ENCODE assay signal across 18 cellular contexts in the genomic region with DNA sequence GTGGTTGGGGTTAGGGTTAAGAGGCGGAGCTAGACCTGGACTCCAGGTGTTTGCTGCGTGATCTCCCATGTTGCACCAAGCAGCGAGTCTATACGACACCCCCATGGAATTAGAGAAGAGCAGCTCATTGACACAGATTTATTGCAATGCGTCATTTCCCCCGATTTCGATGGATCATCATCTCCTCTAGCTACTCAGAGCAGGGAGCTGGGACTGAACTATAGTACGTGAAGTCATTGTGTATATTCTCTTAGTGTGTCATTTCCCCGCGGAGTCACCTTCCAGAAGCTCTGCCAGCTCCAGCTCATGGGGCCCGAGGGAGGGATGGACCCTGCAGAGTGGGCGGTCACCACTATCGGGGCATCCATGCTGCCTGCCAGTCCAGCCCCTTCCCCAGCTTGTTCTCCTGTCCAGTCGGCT. TPM values are rescaled to one million over a fixed set of nuclear protein-coding genes. Genes with fewer than 3 reads are reported as not detected.
A peak's percentile ranks its signal among the peaks of the same experiment; 100 is the strongest.
DNase-seq lines count a peak whose midpoint lies in the region; ATAC-seq, FAIRE-seq and TF ChIP-seq lines count a peak whose summit lies in the region.
"Had no signal": no experiment of that assay in that cellular context is flagged by ENCODE, and none has a peak within 500 bp of the region (broad histone marks: within the 10 kb centered on the region; RNA-seq: fewer than 3 reads in every experiment).

No MANE protein-coding gene starts in this region.

- no peaks in the 10 kb centered on the region for H3K36me3 ChIP-seq in small intestine (ENCODE audit: control insufficient read depth in 2 of 2, insufficient read depth in 2 of 2, low read length in 2 of 2)
- H3K36me3 ChIP-seq: left lung had no signal

- no peak for TF ChIP-seq CTCF in chondrocyte (IDR thresholded peaks at IDR 0.05)

- ATAC-seq in GM18517 (IDR thresholded peaks at IDR 0.05; ENCODE audit: unreplicated experiment) (no peak), SK-N-SH treated with all-trans-retinoic acid at 6 μM for 48 hours (no peak)
- ATAC-seq: left lung had no signal

- FAIRE-seq in small intestine (lab: Jason Lieb, UNC) = no peak

- H3K36me3 Mint-ChIP-seq in chondrocyte (ENCODE audit: low read depth) = no peaks in the 10 kb centered on the region
- H3K36me3 Mint-ChIP-seq: naive B cell had no signal

- H3K9me3 Mint-ChIP-seq in chondrocyte (ENCODE audit: low read depth) = no peaks in the 10 kb centered on the region
- H3K9me3 Mint-ChIP-seq: activated T-helper 1 cell treated with anti-CD3 and anti-CD28 coated beads, Interleukin-12 subunit alpha, Interleukin-12 subunit beta, Interleukin-2, Interleukin-4 antibody, amounts not matched to agents 30 ng/mL and 10 ng/mL and 1 ng/mL, durations not matched to agents 14 hours and 24 hours and 36 hours; naive B cell had no signal

- no peak overlapping the region for H3K27ac ChIP-seq in small intestine (ENCODE audit: low read depth in 1 of 2, low read length in 1 of 2)
- H3K27ac ChIP-seq: HL-60, left lung, SK-N-MC had no signal

- no peaks in the 10 kb centered on the region for H3K27me3 ChIP-seq in small intestine (ENCODE audit: control insufficient read depth in 2 of 2, insufficient read depth in 2 of 2, low read length in 2 of 2)
- H3K27me3 ChIP-seq: left lung had no signal

- WGBS in small intestine, 3 donors = 77 to 85% (median 83%) methylated on average over 14 of the region's 14 CpGs

- H3K9me3 ChIP-seq in small intestine (ENCODE audit: control insufficient read depth, low read depth) = no peaks in the 10 kb centered on the region
- H3K9me3 ChIP-seq: left lung had no signal

- no peak overlapping the region for H3K4me3 ChIP-seq in small intestine (ENCODE audit: low read depth in 1 of 2, low read length in 2 of 2)
- H3K4me3 ChIP-seq: left lung, SK-N-MC had no signal

- DNase-seq in Daoy (ENCODE audit: low read depth) (peak; percentile 80), HT1080 (ENCODE audit: low read depth) (peak; percentile 95), chondrocyte (ENCODE audit: low spot score) (peak; percentile 54), lung microvascular endothelial cell (ENCODE audit: low read depth in 2 of 2) (peak; percentile 54 to 97), small intestine (no peak), Ammon's horn (ENCODE audit: low spot score) (no peak)
- DNase-seq: activated CD4-positive, alpha-beta T cell treated with anti-CD3 and anti-CD28 coated beads, Interleukin-2, amount 50 U/mL, for 1 hour; erythroblast; hippocampal formation; left lung; naive B cell; NCI-H1436; stimulated activated CD4-positive, alpha-beta T cell treated with anti-CD3 and anti-CD28 coated beads, Interleukin-15, amount 100 ng/mL, for 24 hours had no signal

- no peak overlapping the region for H3K27ac Mint-ChIP-seq in chondrocyte (ENCODE audit: unreplicated experiment)
- H3K27ac Mint-ChIP-seq: activated T-helper 1 cell treated with anti-CD3 and anti-CD28 coated beads, Interleukin-12 subunit alpha, Interleukin-12 subunit beta, Interleukin-2, Interleukin-4 antibody, amounts not matched to agents 30 ng/mL and 10 ng/mL and 1 ng/mL, durations not matched to agents 14 hours and 24 hours and 36 hours had no signal

- H3K4me3 Mint-ChIP-seq in chondrocyte (ENCODE audit: unreplicated experiment) = no peak overlapping the region
- H3K4me3 Mint-ChIP-seq: activated T-helper 1 cell treated with anti-CD3 and anti-CD28 coated beads, Interleukin-12 subunit alpha, Interleukin-12 subunit beta, Interleukin-2, Interleukin-4 antibody, amounts not matched to agents 30 ng/mL and 10 ng/mL and 1 ng/mL, durations not matched to agents 14 hours and 24 hours and 36 hours had no signal

- H3K4me1 Mint-ChIP-seq in chondrocyte (ENCODE audit: low read depth) = peaks cover 32% of the 10 kb centered on the region

- H3K4me1 ChIP-seq in small intestine (ENCODE audit: control insufficient read depth in 2 of 2, insufficient read depth in 1 of 2, low read depth in 1 of 2, low read length in 1 of 2) = peaks cover 0 to 6% of the 10 kb centered on the region in 2 donors

- H3K27me3 Mint-ChIP-seq in chondrocyte (ENCODE audit: low read depth) = peaks cover 11% of the 10 kb centered on the region

TF ChIP-seq in SK-N-SH treated with all-trans-retinoic acid at 6 μM for 48 hours, 23 proteins besides CTCF, POLR2A, EP300 and RAD21:
- TF ChIP-seq ZNF8 (CRISPR knock-in tag; IDR thresholded peaks at IDR 0.05) = no peak
- TF ChIP-seq, protein P1, sequence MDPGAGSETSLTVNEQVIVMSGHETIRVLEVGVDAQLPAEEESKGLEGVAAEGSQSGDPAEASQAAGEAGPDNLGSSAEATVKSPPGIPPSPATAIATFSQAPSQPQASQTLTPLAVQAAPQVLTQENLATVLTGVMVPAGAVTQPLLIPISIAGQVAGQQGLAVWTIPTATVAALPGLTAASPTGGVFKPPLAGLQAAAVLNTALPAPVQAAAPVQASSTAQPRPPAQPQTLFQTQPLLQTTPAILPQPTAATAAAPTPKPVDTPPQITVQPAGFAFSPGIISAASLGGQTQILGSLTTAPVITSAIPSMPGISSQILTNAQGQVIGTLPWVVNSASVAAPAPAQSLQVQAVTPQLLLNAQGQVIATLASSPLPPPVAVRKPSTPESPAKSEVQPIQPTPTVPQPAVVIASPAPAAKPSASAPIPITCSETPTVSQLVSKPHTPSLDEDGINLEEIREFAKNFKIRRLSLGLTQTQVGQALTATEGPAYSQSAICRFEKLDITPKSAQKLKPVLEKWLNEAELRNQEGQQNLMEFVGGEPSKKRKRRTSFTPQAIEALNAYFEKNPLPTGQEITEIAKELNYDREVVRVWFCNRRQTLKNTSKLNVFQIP (CRISPR knock-in tag; IDR thresholded peaks at IDR 0.05; ENCODE audit: borderline replicate concordance, low read depth) = no peak
- no peak for TF ChIP-seq BACH2 (CRISPR knock-in tag; IDR thresholded peaks at IDR 0.05; ENCODE audit: borderline replicate concordance)
- no peak for TF ChIP-seq TCF4 (CRISPR knock-in tag; IDR thresholded peaks at IDR 0.05; ENCODE audit: borderline replicate concordance)
- no peak for TF ChIP-seq CSDC2 (CRISPR knock-in tag; IDR thresholded peaks at IDR 0.05)
- TF ChIP-seq GLIS3 (CRISPR knock-in tag; IDR thresholded peaks at IDR 0.05) = no peak
- no peak for TF ChIP-seq PPARA (CRISPR knock-in tag; IDR thresholded peaks at IDR 0.05; ENCODE audit: borderline replicate concordance)
- TF ChIP-seq ESRRG (CRISPR knock-in tag; IDR thresholded peaks at IDR 0.05) = no peak
- TF ChIP-seq TOX (CRISPR knock-in tag; IDR thresholded peaks at IDR 0.05; ENCODE audit: borderline replicate concordance) = no peak
- TF ChIP-seq CSRNP3 (CRISPR knock-in tag; IDR thresholded peaks at IDR 0.05) = no peak
- no peak for TF ChIP-seq ISL1 (CRISPR knock-in tag; IDR thresholded peaks at IDR 0.05)
- TF ChIP-seq ZC3H10 (CRISPR knock-in tag; IDR thresholded peaks at IDR 0.05) = no peak
- no peak for TF ChIP-seq CREB5 (CRISPR knock-in tag; IDR thresholded peaks at IDR 0.05; ENCODE audit: low read depth)

RNA-seq across cellular contexts. Expression of gene C2CD2, which starts 7.5 kb away (rescaled TPM):
- 25.3 and 35.4 TPM in 2 replicates for total RNA-seq in Daoy (2014; rRNA removed; shearing (Covaris generic))
- total RNA-seq in HT1080 (2014; rRNA removed; shearing (Covaris generic)) = 21.5 and 21.7 TPM in 2 replicates
- polyA plus RNA-seq in HT1080 (2015; cell fraction: cytosol; rRNA removed) = 15.2 and 24.4 TPM in 2 replicates
- polyA plus RNA-seq in HT1080 (2015; cell fraction: nucleus; rRNA removed) = 35.4 and 39.4 TPM in 2 replicates
- total RNA-seq in chondrocyte (8.9 to 18.2 TPM (median 18.1 TPM) in 3 replicates), lung microvascular endothelial cell (18.1 and 34.3 TPM in 2 replicates)
- polyA plus RNA-seq in small intestine = 10 to 100 TPM in 1 of 3 donors, 1 to 10 TPM in 2; 2.2 to 10.6 (median 2.9) TPM

RNA-seq across cellular contexts. Expression of gene ZBTB21, which starts 48.9 kb away (rescaled TPM):
- total RNA-seq in Daoy (2014; rRNA removed; shearing (Covaris generic)) = 16.9 and 17.7 TPM in 2 replicates
- 8.3 and 11.3 TPM in 2 replicates for total RNA-seq in HT1080 (2014; rRNA removed; shearing (Covaris generic))
- 6.4 and 10.0 TPM in 2 replicates for polyA plus RNA-seq in HT1080 (2015; cell fraction: cytosol; rRNA removed)
- 11.9 and 16.2 TPM in 2 replicates for polyA plus RNA-seq in HT1080 (2015; cell fraction: nucleus; rRNA removed)
- total RNA-seq in chondrocyte (18.0 to 21.2 TPM (median 18.6 TPM) in 3 replicates), lung microvascular endothelial cell (2.4 and 3.0 TPM in 2 replicates)
- 1 to 10 TPM; 1.4 to 3.0 (median 1.8) TPM for polyA plus RNA-seq in small intestine

Comparison
In these comparisons a context has a peak if more than half of its experiments do, and no peak if none do; other contexts are left out.
1. DNase-seq: peak in Daoy (single experiment), HT1080 (single experiment), chondrocyte (single experiment) and lung microvascular endothelial cell (2 of 2); none in small intestine (single experiment) and Ammon's horn (single experiment).